In the genomic region with DNA sequence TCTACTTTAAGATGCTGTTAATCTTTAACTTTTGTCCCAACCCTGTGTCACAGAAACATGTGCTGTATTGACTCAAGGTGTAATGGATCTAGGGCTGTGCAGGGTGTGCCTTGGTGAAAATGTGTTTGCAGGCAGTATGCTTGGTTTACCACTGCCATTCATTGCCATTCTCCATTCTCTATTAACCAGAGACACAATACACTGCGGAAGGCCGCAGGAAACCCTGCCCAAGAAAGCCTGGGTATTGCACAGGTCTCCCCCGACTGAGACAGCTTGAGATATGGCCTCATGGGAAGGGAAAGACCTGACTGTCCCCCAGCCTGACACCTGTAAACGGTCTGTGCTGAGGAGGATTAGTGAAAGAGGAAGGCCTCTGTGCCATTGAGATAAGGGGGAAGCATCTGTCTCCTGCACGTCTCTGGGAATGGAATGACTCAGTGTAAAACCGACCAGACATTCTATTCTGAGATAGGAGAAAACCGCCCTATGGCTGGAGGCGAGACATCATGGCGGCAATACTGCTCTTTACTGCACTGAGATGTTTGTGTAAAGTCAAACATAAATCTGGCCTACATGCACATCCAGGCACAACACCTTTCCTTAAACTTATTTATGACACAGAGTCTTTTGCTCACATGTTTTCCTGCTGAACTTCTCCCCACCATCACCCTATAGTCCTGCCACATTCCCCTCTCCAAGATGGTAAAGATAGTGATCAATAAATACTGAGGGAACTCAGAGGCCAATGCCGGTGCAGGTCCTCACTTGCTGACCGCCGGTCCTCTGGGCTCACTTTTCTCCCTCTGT, we compare ENCODE assay signal across 1 cellular context.
TF ChIP-seq lines count a peak whose summit lies in the region.

No MANE protein-coding gene starts in this region.

TF ChIP-seq in K562, 482 proteins besides CTCF, POLR2A, EP300 and RAD21 (continued from another document and continues in another):
- TF ChIP-seq, protein P1, sequence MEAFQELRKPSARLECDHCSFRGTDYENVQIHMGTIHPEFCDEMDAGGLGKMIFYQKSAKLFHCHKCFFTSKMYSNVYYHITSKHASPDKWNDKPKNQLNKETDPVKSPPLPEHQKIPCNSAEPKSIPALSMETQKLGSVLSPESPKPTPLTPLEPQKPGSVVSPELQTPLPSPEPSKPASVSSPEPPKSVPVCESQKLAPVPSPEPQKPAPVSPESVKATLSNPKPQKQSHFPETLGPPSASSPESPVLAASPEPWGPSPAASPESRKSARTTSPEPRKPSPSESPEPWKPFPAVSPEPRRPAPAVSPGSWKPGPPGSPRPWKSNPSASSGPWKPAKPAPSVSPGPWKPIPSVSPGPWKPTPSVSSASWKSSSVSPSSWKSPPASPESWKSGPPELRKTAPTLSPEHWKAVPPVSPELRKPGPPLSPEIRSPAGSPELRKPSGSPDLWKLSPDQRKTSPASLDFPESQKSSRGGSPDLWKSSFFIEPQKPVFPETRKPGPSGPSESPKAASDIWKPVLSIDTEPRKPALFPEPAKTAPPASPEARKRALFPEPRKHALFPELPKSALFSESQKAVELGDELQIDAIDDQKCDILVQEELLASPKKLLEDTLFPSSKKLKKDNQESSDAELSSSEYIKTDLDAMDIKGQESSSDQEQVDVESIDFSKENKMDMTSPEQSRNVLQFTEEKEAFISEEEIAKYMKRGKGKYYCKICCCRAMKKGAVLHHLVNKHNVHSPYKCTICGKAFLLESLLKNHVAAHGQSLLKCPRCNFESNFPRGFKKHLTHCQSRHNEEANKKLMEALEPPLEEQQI (IDR thresholded peaks at IDR 0.05): peak; percentile 89; the same call in 1 of the 2 replicates
- TF ChIP-seq ZNF212 (CRISPR knock-in tag; IDR thresholded peaks at IDR 0.05): no peak
- peak; percentile 53; the same call in 1 of the 2 replicates for TF ChIP-seq FOXP1 (CRISPR knock-in tag; IDR thresholded peaks at IDR 0.05)
- no peak for TF ChIP-seq POLR2H (tag; IDR thresholded peaks at IDR 0.05; ENCODE audit: low read depth)
- TF ChIP-seq, protein P2, sequence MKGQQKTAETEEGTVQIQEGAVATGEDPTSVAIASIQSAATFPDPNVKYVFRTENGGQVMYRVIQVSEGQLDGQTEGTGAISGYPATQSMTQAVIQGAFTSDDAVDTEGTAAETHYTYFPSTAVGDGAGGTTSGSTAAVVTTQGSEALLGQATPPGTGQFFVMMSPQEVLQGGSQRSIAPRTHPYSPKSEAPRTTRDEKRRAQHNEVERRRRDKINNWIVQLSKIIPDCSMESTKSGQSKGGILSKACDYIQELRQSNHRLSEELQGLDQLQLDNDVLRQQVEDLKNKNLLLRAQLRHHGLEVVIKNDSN (CRISPR knock-in tag; IDR thresholded peaks at IDR 0.05): no peak
- TF ChIP-seq, protein P3, sequence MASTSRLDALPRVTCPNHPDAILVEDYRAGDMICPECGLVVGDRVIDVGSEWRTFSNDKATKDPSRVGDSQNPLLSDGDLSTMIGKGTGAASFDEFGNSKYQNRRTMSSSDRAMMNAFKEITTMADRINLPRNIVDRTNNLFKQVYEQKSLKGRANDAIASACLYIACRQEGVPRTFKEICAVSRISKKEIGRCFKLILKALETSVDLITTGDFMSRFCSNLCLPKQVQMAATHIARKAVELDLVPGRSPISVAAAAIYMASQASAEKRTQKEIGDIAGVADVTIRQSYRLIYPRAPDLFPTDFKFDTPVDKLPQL (IDR thresholded peaks at IDR 0.05; ENCODE audit: extremely low read depth, insufficient read length): no peak
- no peak for TF ChIP-seq RHOXF2B (CRISPR knock-in tag; conservative IDR thresholded peaks at IDR 0.05)
- peak; percentile 84 for TF ChIP-seq L3MBTL2 (IDR thresholded peaks at IDR 0.05)
- TF ChIP-seq ZKSCAN3 (CRISPR knock-in tag; IDR thresholded peaks at IDR 0.05): no peak
- TF ChIP-seq KAT2B (IDR thresholded peaks at IDR 0.05; ENCODE audit: low read depth, low read length): no peak
- TF ChIP-seq EP400 (IDR thresholded peaks at IDR 0.05): peak; percentile 81
- TF ChIP-seq ZNF146 (CRISPR knock-in tag; IDR thresholded peaks at IDR 0.05; ENCODE audit: unreplicated experiment): no peak
- peak; percentile 87 for TF ChIP-seq BCOR (IDR thresholded peaks at IDR 0.05)
- TF ChIP-seq, protein P4, sequence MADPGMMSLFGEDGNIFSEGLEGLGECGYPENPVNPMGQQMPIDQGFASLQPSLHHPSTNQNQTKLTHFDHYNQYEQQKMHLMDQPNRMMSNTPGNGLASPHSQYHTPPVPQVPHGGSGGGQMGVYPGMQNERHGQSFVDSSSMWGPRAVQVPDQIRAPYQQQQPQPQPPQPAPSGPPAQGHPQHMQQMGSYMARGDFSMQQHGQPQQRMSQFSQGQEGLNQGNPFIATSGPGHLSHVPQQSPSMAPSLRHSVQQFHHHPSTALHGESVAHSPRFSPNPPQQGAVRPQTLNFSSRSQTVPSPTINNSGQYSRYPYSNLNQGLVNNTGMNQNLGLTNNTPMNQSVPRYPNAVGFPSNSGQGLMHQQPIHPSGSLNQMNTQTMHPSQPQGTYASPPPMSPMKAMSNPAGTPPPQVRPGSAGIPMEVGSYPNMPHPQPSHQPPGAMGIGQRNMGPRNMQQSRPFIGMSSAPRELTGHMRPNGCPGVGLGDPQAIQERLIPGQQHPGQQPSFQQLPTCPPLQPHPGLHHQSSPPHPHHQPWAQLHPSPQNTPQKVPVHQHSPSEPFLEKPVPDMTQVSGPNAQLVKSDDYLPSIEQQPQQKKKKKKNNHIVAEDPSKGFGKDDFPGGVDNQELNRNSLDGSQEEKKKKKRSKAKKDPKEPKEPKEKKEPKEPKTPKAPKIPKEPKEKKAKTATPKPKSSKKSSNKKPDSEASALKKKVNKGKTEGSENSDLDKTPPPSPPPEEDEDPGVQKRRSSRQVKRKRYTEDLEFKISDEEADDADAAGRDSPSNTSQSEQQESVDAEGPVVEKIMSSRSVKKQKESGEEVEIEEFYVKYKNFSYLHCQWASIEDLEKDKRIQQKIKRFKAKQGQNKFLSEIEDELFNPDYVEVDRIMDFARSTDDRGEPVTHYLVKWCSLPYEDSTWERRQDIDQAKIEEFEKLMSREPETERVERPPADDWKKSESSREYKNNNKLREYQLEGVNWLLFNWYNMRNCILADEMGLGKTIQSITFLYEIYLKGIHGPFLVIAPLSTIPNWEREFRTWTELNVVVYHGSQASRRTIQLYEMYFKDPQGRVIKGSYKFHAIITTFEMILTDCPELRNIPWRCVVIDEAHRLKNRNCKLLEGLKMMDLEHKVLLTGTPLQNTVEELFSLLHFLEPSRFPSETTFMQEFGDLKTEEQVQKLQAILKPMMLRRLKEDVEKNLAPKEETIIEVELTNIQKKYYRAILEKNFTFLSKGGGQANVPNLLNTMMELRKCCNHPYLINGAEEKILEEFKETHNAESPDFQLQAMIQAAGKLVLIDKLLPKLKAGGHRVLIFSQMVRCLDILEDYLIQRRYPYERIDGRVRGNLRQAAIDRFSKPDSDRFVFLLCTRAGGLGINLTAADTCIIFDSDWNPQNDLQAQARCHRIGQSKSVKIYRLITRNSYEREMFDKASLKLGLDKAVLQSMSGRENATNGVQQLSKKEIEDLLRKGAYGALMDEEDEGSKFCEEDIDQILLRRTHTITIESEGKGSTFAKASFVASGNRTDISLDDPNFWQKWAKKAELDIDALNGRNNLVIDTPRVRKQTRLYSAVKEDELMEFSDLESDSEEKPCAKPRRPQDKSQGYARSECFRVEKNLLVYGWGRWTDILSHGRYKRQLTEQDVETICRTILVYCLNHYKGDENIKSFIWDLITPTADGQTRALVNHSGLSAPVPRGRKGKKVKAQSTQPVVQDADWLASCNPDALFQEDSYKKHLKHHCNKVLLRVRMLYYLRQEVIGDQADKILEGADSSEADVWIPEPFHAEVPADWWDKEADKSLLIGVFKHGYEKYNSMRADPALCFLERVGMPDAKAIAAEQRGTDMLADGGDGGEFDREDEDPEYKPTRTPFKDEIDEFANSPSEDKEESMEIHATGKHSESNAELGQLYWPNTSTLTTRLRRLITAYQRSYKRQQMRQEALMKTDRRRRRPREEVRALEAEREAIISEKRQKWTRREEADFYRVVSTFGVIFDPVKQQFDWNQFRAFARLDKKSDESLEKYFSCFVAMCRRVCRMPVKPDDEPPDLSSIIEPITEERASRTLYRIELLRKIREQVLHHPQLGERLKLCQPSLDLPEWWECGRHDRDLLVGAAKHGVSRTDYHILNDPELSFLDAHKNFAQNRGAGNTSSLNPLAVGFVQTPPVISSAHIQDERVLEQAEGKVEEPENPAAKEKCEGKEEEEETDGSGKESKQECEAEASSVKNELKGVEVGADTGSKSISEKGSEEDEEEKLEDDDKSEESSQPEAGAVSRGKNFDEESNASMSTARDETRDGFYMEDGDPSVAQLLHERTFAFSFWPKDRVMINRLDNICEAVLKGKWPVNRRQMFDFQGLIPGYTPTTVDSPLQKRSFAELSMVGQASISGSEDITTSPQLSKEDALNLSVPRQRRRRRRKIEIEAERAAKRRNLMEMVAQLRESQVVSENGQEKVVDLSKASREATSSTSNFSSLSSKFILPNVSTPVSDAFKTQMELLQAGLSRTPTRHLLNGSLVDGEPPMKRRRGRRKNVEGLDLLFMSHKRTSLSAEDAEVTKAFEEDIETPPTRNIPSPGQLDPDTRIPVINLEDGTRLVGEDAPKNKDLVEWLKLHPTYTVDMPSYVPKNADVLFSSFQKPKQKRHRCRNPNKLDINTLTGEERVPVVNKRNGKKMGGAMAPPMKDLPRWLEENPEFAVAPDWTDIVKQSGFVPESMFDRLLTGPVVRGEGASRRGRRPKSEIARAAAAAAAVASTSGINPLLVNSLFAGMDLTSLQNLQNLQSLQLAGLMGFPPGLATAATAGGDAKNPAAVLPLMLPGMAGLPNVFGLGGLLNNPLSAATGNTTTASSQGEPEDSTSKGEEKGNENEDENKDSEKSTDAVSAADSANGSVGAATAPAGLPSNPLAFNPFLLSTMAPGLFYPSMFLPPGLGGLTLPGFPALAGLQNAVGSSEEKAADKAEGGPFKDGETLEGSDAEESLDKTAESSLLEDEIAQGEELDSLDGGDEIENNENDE (IDR thresholded peaks at IDR 0.05; ENCODE audit: low read depth, low read length): no peak
- TF ChIP-seq KLF13 (tag; IDR thresholded peaks at IDR 0.05; ENCODE audit: borderline replicate concordance, low read depth): no peak
- TF ChIP-seq, protein P5, sequence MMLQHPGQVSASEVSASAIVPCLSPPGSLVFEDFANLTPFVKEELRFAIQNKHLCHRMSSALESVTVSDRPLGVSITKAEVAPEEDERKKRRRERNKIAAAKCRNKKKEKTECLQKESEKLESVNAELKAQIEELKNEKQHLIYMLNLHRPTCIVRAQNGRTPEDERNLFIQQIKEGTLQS (IDR thresholded peaks at IDR 0.05): peak; percentile 87
- TF ChIP-seq, protein P5 (CRISPR knock-in tag; conservative IDR thresholded peaks at IDR 0.05): 0 out of 2 replicates have a peak, but pooled peaks have one; percentile 24
- TF ChIP-seq, protein P6, sequence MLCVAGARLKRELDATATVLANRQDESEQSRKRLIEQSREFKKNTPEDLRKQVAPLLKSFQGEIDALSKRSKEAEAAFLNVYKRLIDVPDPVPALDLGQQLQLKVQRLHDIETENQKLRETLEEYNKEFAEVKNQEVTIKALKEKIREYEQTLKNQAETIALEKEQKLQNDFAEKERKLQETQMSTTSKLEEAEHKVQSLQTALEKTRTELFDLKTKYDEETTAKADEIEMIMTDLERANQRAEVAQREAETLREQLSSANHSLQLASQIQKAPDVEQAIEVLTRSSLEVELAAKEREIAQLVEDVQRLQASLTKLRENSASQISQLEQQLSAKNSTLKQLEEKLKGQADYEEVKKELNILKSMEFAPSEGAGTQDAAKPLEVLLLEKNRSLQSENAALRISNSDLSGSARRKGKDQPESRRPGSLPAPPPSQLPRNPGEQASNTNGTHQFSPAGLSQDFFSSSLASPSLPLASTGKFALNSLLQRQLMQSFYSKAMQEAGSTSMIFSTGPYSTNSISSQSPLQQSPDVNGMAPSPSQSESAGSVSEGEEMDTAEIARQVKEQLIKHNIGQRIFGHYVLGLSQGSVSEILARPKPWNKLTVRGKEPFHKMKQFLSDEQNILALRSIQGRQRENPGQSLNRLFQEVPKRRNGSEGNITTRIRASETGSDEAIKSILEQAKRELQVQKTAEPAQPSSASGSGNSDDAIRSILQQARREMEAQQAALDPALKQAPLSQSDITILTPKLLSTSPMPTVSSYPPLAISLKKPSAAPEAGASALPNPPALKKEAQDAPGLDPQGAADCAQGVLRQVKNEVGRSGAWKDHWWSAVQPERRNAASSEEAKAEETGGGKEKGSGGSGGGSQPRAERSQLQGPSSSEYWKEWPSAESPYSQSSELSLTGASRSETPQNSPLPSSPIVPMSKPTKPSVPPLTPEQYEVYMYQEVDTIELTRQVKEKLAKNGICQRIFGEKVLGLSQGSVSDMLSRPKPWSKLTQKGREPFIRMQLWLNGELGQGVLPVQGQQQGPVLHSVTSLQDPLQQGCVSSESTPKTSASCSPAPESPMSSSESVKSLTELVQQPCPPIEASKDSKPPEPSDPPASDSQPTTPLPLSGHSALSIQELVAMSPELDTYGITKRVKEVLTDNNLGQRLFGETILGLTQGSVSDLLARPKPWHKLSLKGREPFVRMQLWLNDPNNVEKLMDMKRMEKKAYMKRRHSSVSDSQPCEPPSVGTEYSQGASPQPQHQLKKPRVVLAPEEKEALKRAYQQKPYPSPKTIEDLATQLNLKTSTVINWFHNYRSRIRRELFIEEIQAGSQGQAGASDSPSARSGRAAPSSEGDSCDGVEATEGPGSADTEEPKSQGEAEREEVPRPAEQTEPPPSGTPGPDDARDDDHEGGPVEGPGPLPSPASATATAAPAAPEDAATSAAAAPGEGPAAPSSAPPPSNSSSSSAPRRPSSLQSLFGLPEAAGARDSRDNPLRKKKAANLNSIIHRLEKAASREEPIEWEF (CRISPR knock-in tag; IDR thresholded peaks at IDR 0.05): peak; percentile 97
- TF ChIP-seq HNRNPL (IDR thresholded peaks at IDR 0.05; ENCODE audit: low read depth, low read length): no peak
- no peak for TF ChIP-seq BMI1 (IDR thresholded peaks at IDR 0.05; ENCODE audit: low read length)
- TF ChIP-seq PHB (CRISPR knock-in tag; IDR thresholded peaks at IDR 0.05): no peak
- no peak for TF ChIP-seq ZNF347 (CRISPR knock-in tag; IDR thresholded peaks at IDR 0.05; ENCODE audit: low read depth)
- TF ChIP-seq ZNF431 (CRISPR knock-in tag; IDR thresholded peaks at IDR 0.05): no peak
- no peak; the same call in 1 of the 2 replicates for TF ChIP-seq HIVEP1 (CRISPR knock-in tag; IDR thresholded peaks at IDR 0.05)
- TF ChIP-seq MYC (IDR thresholded peaks at IDR 0.05; ENCODE audit: low read depth, low read length): peak; percentile 84
- 0 out of 2 replicates have a peak, but pooled peaks have one; percentile 66 for TF ChIP-seq MYC (CRISPR knock-in tag; IDR thresholded peaks at IDR 0.05; ENCODE audit: borderline replicate concordance, low read depth)
- TF ChIP-seq CHD1 (IDR thresholded peaks at IDR 0.05; ENCODE audit: low read length): no peak
- TF ChIP-seq NCOA1 (IDR thresholded peaks at IDR 0.05; ENCODE audit: low read depth): peak; percentile 90; the same call in 1 of the 2 replicates
- TF ChIP-seq CBX2 (IDR thresholded peaks at IDR 0.05; ENCODE audit: insufficient read depth, low read length, poor library complexity, severe bottlenecking): no peak
- TF ChIP-seq MCM7 (IDR thresholded peaks at IDR 0.05): no peak
- peak; percentile 47 for TF ChIP-seq GATAD2A (IDR thresholded peaks at IDR 0.05)
- no peak; the same call in 1 of the 2 replicates for TF ChIP-seq MTF1 (CRISPR knock-in tag; IDR thresholded peaks at IDR 0.05; ENCODE audit: borderline replicate concordance)
- peak; percentile 62; the same call in 1 of the 2 replicates for TF ChIP-seq MEF2A (IDR thresholded peaks at IDR 0.05; ENCODE audit: control insufficient read depth, low read depth, low read length)
- TF ChIP-seq, protein P7, sequence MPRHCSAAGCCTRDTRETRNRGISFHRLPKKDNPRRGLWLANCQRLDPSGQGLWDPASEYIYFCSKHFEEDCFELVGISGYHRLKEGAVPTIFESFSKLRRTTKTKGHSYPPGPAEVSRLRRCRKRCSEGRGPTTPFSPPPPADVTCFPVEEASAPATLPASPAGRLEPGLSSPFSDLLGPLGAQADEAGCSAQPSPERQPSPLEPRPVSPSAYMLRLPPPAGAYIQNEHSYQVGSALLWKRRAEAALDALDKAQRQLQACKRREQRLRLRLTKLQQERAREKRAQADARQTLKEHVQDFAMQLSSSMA (CRISPR knock-in tag; IDR thresholded peaks at IDR 0.05): no peak
